In the genomic region with DNA sequence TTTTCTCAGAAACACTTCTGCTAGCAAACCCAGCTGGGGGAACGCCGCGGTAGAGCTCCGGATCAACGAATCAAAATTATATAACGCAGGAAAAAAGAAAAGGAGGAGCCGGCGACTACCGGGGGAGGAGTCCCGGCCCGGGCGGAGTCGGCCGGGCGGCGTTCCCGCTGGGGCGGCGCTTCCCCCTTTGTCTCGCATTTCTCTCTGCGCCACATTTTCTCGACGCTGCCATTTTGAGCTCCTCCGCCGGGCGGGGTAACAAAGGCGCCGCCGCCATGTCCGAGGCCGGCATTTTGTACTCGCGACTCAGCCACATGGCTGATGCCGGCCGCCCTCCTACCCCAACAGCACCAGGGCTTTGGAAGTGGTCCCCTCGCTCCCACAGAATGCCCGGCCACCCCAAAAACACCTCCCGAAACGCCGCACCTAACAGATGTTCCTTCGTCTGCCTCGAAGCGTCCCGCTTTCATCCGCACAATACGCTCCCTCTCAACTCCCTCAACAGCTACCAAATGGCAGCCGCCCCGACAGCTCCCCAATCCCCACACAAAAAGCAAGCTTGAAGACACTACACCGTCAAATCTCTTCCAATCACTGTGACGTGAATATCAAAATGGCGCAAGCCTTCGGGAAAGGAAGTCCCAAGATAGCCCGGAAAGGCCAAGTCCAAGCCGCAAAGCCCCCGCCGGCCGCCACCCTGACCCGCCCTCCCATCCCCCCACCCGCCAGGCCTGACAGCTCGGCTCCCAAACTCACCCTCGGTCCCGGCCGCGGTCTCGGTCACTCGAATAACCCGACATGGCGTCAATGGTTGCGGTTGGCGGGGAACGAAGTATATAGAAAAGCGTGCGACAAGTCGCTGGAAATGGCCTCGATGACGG, we compare ENCODE assay signal across 8 cellular contexts. TPM values are rescaled to one million over a fixed set of nuclear protein-coding genes. Genes with fewer than 3 reads are reported as not detected.
DNase-seq lines count a peak whose midpoint lies in the region; ATAC-seq lines count a peak whose summit lies in the region.

No MANE protein-coding gene starts in this region.

- ATAC-seq in HG02885 (IDR thresholded peaks at IDR 0.05; ENCODE audit: poor library complexity, unreplicated experiment) = peak; percentile 8
- no peak for ATAC-seq in HG03457 (IDR thresholded peaks at IDR 0.05; ENCODE audit: unreplicated experiment)

- DNase-seq in DMS79 treated with DMSO at 0.1 percent for 48 hours (lab: John Stamatoyannopoulos, UW) (peak; percentile 68), NCI-H446 (lab: John Stamatoyannopoulos, UW) (peak; percentile 52 to 86), cerebellum (ENCODE audit: low spot score) (peak; percentile 91), kidney glomerular epithelial cell (lab: John Stamatoyannopoulos, UW) (peak; percentile 69)
- peak; percentile 67 to 68 for DNase-seq in activated CD4-positive, alpha-beta T cell treated with anti-CD3 and anti-CD28 coated beads for 24 hours (ENCODE audit: low read depth in 2 of 2)
- DNase-seq in stimulated activated CD4-positive, alpha-beta T cell treated with anti-CD3 and anti-CD28 coated beads, Interleukin-15, amount 100 ng/mL, for 1 hour (ENCODE audit: low read depth in 1 of 2, low spot score in 1 of 2) = peak; percentile 71 to 73

RNA-seq across cellular contexts. Expression of a gene that starts 0.5 kb away (rescaled TPM):
- 380 TPM for total RNA-seq in cerebellum

RNA-seq across cellular contexts. Expression of a gene that starts 1.2 kb away (rescaled TPM):
- total RNA-seq in cerebellum = 107 TPM

RNA-seq across cellular contexts. Expression of a gene that starts 8.7 kb away (rescaled TPM):
- 12.9 TPM for total RNA-seq in cerebellum

RNA-seq across cellular contexts. Expression of a gene that starts 56.6 kb away (rescaled TPM):
- total RNA-seq in cerebellum = 3.0 TPM
